In genomic region chr12:46472144-46472705, GRCh38 we compare ENCODE assay signal across 18 cellular contexts.
A peak's percentile ranks its signal among the peaks of the same experiment; 100 is the strongest.
DNase-seq lines count a peak whose midpoint lies in the region; ATAC-seq and TF ChIP-seq lines count a peak whose summit lies in the region.
"Had no signal": no experiment of that assay in that cellular context is flagged by ENCODE, and none has a peak within 500 bp of the region (broad histone marks: within the 10 kb centered on the region; RNA-seq: fewer than 3 reads in every experiment).

No MANE protein-coding gene starts in this region.

- H3K4me1 ChIP-seq in BLaER1 treated with 17β-estradiol and CSF1 and Interleukin-3, amounts not matched to agents 10 nM and 100 nM: peaks cover 19 to 51% (median 33%) of the 10 kb centered on the region in 10 experiments
- peaks cover 57% of the 10 kb centered on the region for H3K4me1 ChIP-seq in PC-3 (ENCODE audit: insufficient read depth, low read length)
- peaks cover 23% of the 10 kb centered on the region for H3K4me1 ChIP-seq in hepatocyte (ENCODE audit: insufficient read depth)
- H3K4me1 ChIP-seq in gastrocnemius medialis: peaks cover 51 to 52% of the 10 kb centered on the region in 2 donors
- H3K4me1 ChIP-seq in neural progenitor cell: no peaks in the 10 kb centered on the region
- H3K4me1 ChIP-seq in foreskin keratinocyte: peaks cover 24% of the 10 kb centered on the region

- no peaks in the 10 kb centered on the region for H3K9me3 ChIP-seq in BLaER1 treated with 17β-estradiol and CSF1 and Interleukin-3, amounts not matched to agents 10 nM and 100 nM (replicated peaks in 1 of 11)
- H3K9me3 ChIP-seq in PC-3 (ENCODE audit: low read length) (no peaks in the 10 kb centered on the region), hepatocyte (ENCODE audit: low read depth) (no peaks in the 10 kb centered on the region), gastrocnemius medialis (no peaks in the 10 kb centered on the region), neural progenitor cell (ENCODE audit: low read depth) (no peaks in the 10 kb centered on the region)
- H3K9me3 ChIP-seq: testis had no signal

- H3K27ac ChIP-seq in BLaER1 treated with 17β-estradiol and CSF1 and Interleukin-3, amounts not matched to agents 10 nM and 100 nM: peak overlapping the region in 2 of 11 experiments; percentile 87 to 92; a peak in 3 of 22 replicates
- H3K27ac ChIP-seq in PC-3 (ENCODE audit: low read length) (peak overlapping the region; percentile 83), hepatocyte (peak overlapping the region; percentile 79), gastrocnemius medialis (peak overlapping the region in 3 of 4 donors; percentile 78 to 80 (median 79)), neural progenitor cell (no peak overlapping the region), foreskin keratinocyte (no peak overlapping the region)

- no peaks in the 10 kb centered on the region for H4K20me1 ChIP-seq in BLaER1 treated with 17β-estradiol and CSF1 and Interleukin-3, amounts not matched to agents 10 nM and 100 nM
- H4K20me1 ChIP-seq in PC-3 (ENCODE audit: low read length) (no peaks in the 10 kb centered on the region), hepatocyte (ENCODE audit: insufficient read depth, poor library complexity, severe bottlenecking) (no peaks in the 10 kb centered on the region), neural progenitor cell (ENCODE audit: low read depth) (no peaks in the 10 kb centered on the region)

- POLR2A ChIA-PET in PC-3 (lab: Charles Lee; ENCODE audit: unreplicated experiment): no interaction called here

- H3K9me3 Mint-ChIP-seq in neural progenitor cell: no peaks in the 10 kb centered on the region
- H3K9me3 Mint-ChIP-seq: activated B cell treated with CpG ODN at 0.5 μM for 24 hours; activated CD4-positive, alpha-beta memory T cell treated with anti-CD3 and anti-CD28 coated beads for 36 hours; activated naive CD4-positive, alpha-beta T cell treated with anti-CD3 and anti-CD28 coated beads for 36 hours; activated T-cell treated with anti-CD3 and anti-CD28 coated beads, Interleukin-2, amount 50 U/mL, for 24 hours had no signal

- in situ Hi-C loops in gastrocnemius medialis (cut with MboI; ENCODE audit: low sequenced_read_pairs in 4 of 4): no loop called here

- intact Hi-C loops in PC-3 (cut with micrococcal nuclease): loop anchor here (2.0 to 5.0 kb wide), 3 partner anchors 21 to 193 kb away; no protein-coding TSS in a partner anchor
- intact Hi-C loops in gastrocnemius medialis (cut with DNase I; ENCODE audit: low total_unique reads): loop anchor here (5.0 to 10.0 kb wide), 4 partner anchors 65 to 307 kb away; no protein-coding TSS in a partner anchor

- TF ChIP-seq CTCF in PC-3 (conservative IDR thresholded peaks at IDR 0.05; ENCODE audit: low read depth, low read length) (no peak), hepatocyte (IDR thresholded peaks at IDR 0.05; ENCODE audit: poor library complexity) (no peak), gastrocnemius medialis (IDR thresholded peaks at IDR 0.05 in 4 of 5, conservative IDR thresholded peaks at IDR 0.05 in 1 of 5) (no peak), neural progenitor cell (IDR thresholded peaks at IDR 0.05) (no peak), foreskin keratinocyte (conservative IDR thresholded peaks at IDR 0.05) (no peak)

- DNase-seq in PC-3 (no peak), hepatocyte (ENCODE audit: low spot score) (no peak), gastrocnemius medialis (no peak), neural progenitor cell (ENCODE audit: low spot score) (no peak), foreskin keratinocyte (no peak)
- DNase-seq: activated B cell treated with CpG ODN at 0.5 μM for 24 hours; activated CD4-positive, alpha-beta memory T cell treated with anti-CD3 and anti-CD28 coated beads for 36 hours; activated naive CD4-positive, alpha-beta T cell treated with anti-CD3 and anti-CD28 coated beads for 36 hours; activated T-cell treated with anti-CD3 and anti-CD28 coated beads, Interleukin-2, amount 50 U/mL, for 24 hours; aorta; mammary epithelial cell; NCI-H524 treated with DMSO at 0.1 percent for 48 hours; posterior cingulate gyrus; SIG-M5; testis had no signal

- no peaks in the 10 kb centered on the region for H3K36me3 Mint-ChIP-seq in neural progenitor cell
- H3K36me3 Mint-ChIP-seq: activated CD4-positive, alpha-beta memory T cell treated with anti-CD3 and anti-CD28 coated beads for 36 hours had no signal

- H3K27me3 ChIP-seq in BLaER1 treated with 17β-estradiol and CSF1 and Interleukin-3, amounts not matched to agents 10 nM and 100 nM: no peaks in the 10 kb centered on the region
- H3K27me3 ChIP-seq in PC-3 (ENCODE audit: low read length) (no peaks in the 10 kb centered on the region), hepatocyte (no peaks in the 10 kb centered on the region), gastrocnemius medialis (no peaks in the 10 kb centered on the region), neural progenitor cell (no peaks in the 10 kb centered on the region), foreskin keratinocyte (no peaks in the 10 kb centered on the region)
- H3K27me3 ChIP-seq: testis had no signal

- BruUV-seq in PC-3 (replicated peaks; lab: Mats Ljungman, UMichigan): no TSS peak

- H3F3A ChIP-seq in PC-3 (ENCODE audit: low read length, unreplicated experiment): peaks cover 12% of the 10 kb centered on the region
- H3F3A ChIP-seq in neural progenitor cell (ENCODE audit: low read depth): no peaks in the 10 kb centered on the region

- H3K36me3 ChIP-seq in BLaER1 treated with 17β-estradiol and CSF1 and Interleukin-3, amounts not matched to agents 10 nM and 100 nM: no peaks in the 10 kb centered on the region
- no peaks in the 10 kb centered on the region for H3K36me3 ChIP-seq in PC-3 (ENCODE audit: low read depth, low read length)
- no peaks in the 10 kb centered on the region for H3K36me3 ChIP-seq in hepatocyte (replicated peaks; ENCODE audit: insufficient read depth, low read depth)
- no peaks in the 10 kb centered on the region for H3K36me3 ChIP-seq in gastrocnemius medialis
- H3K36me3 ChIP-seq in neural progenitor cell: no peaks in the 10 kb centered on the region

- no peak overlapping the region for H3K9ac ChIP-seq in BLaER1 treated with 17β-estradiol and CSF1 and Interleukin-3, amounts not matched to agents 10 nM and 100 nM
- 0 out of 2 replicates have a peak overlapping the region, but pooled peaks have one; percentile 28 for H3K9ac ChIP-seq in PC-3 (ENCODE audit: low read length)
- H3K9ac ChIP-seq in neural progenitor cell: no peak overlapping the region

- H3K4me2 ChIP-seq in BLaER1 treated with 17β-estradiol and CSF1 and Interleukin-3, amounts not matched to agents 10 nM and 100 nM: peak overlapping the region in 6 of 11 experiments; percentile 25 to 76 (median 68); a peak in 8 of 22 replicates
- H3K4me2 ChIP-seq in PC-3 (ENCODE audit: low read length): peak overlapping the region; percentile 81; the same call in 1 of the 2 replicates
- H3K4me2 ChIP-seq in hepatocyte: no peak overlapping the region
- H3K4me2 ChIP-seq in neural progenitor cell: no peak overlapping the region

- H3K4me1 Mint-ChIP-seq in neural progenitor cell: no peaks in the 10 kb centered on the region

- no peak for TF ChIP-seq POLR2A in gastrocnemius medialis (IDR thresholded peaks at IDR 0.05)

- ATAC-seq in PC-3 (no peak), gastrocnemius medialis (no peak), GM19395 (IDR thresholded peaks at IDR 0.05; ENCODE audit: unreplicated experiment) (no peak), foreskin keratinocyte (no peak)

- H3K27me3 Mint-ChIP-seq in neural progenitor cell (ENCODE audit: insufficient read depth, low read depth): no peaks in the 10 kb centered on the region
- H3K27me3 Mint-ChIP-seq: activated B cell treated with CpG ODN at 0.5 μM for 24 hours; activated CD4-positive, alpha-beta memory T cell treated with anti-CD3 and anti-CD28 coated beads for 36 hours; activated T-cell treated with anti-CD3 and anti-CD28 coated beads, Interleukin-2, amount 50 U/mL, for 24 hours; B cell had no signal

- no peak overlapping the region for H3K4me3 Mint-ChIP-seq in neural progenitor cell
- H3K4me3 Mint-ChIP-seq: activated B cell treated with CpG ODN at 0.5 μM for 24 hours; activated CD4-positive, alpha-beta memory T cell treated with anti-CD3 and anti-CD28 coated beads for 36 hours; activated naive CD4-positive, alpha-beta T cell treated with anti-CD3 and anti-CD28 coated beads for 36 hours; activated T-cell treated with anti-CD3 and anti-CD28 coated beads, Interleukin-2, amount 50 U/mL, for 24 hours; B cell had no signal

- H2AFZ ChIP-seq in PC-3 (ENCODE audit: low read length) (no peak overlapping the region), hepatocyte (no peak overlapping the region), neural progenitor cell (replicated peaks) (no peak overlapping the region)

- CTCF ChIA-PET in PC-3 (lab: Charles Lee): no interaction called here

- WGBS in hepatocyte (ENCODE audit: low lambda C conversion rate, missing lambda C conversion rate): 55% methylated on average over 5 of the region's 5 CpGs

- H3K27ac Mint-ChIP-seq in neural progenitor cell: no peak overlapping the region
- H3K27ac Mint-ChIP-seq: activated B cell treated with CpG ODN at 0.5 μM for 24 hours; activated CD4-positive, alpha-beta memory T cell treated with anti-CD3 and anti-CD28 coated beads for 36 hours; activated naive CD4-positive, alpha-beta T cell treated with anti-CD3 and anti-CD28 coated beads for 36 hours; activated T-cell treated with anti-CD3 and anti-CD28 coated beads, Interleukin-2, amount 50 U/mL, for 24 hours; B cell had no signal

- H3K9me2 ChIP-seq in PC-3 (replicated peaks; ENCODE audit: low read length) (no peaks in the 10 kb centered on the region), hepatocyte (replicated peaks; ENCODE audit: insufficient read depth) (no peaks in the 10 kb centered on the region)

- no peak overlapping the region for H3K4me3 ChIP-seq in BLaER1 treated with 17β-estradiol and CSF1 and Interleukin-3, amounts not matched to agents 10 nM and 100 nM
- H3K4me3 ChIP-seq in PC-3 (ENCODE audit: low read length) (no peak overlapping the region), hepatocyte (no peak overlapping the region), gastrocnemius medialis (no peak overlapping the region), neural progenitor cell (no peak overlapping the region)
- H3K4me3 ChIP-seq: testis had no signal

- H3K79me2 ChIP-seq in PC-3 (ENCODE audit: low read length) (no peaks in the 10 kb centered on the region), hepatocyte (no peaks in the 10 kb centered on the region), neural progenitor cell (ENCODE audit: low read depth) (no peaks in the 10 kb centered on the region)

Comparison
In these comparisons a context has a peak if more than half of its experiments do, and no peak if none do; other contexts are left out.
1. H3K27ac ChIP-seq: peak in PC-3 (single experiment), hepatocyte (single experiment) and gastrocnemius medialis (3 of 4); none in neural progenitor cell (single experiment) and foreskin keratinocyte (single experiment).
2. H3K4me2 ChIP-seq: peak in BLaER1 treated with 17β-estradiol and CSF1 and Interleukin-3, amounts not matched to agents 10 nM and 100 nM (6 of 11) and PC-3 (single experiment); none in hepatocyte (single experiment) and neural progenitor cell (single experiment).